10 cellular contexts compared by ENCODE assay signal in genomic region chr16:82641336-82641984, GRCh38. TPM values are rescaled to one million over a fixed set of nuclear protein-coding genes. Genes with fewer than 3 reads are reported as not detected.
DNase-seq lines count a peak whose midpoint lies in the region; ATAC-seq, FAIRE-seq and TF ChIP-seq lines count a peak whose summit lies in the region.
"Had no signal": no experiment of that assay in that cellular context is flagged by ENCODE, and none has a peak within 500 bp of the region (broad histone marks: within the 10 kb centered on the region; RNA-seq: fewer than 3 reads in every experiment).

No MANE protein-coding gene starts in this region.

- H3K27me3 ChIP-seq in bronchial epithelial cell (ENCODE audit: control insufficient read depth, insufficient read depth, low read length) (no peaks in the 10 kb centered on the region), trophoblast cell (ENCODE audit: insufficient read depth, low read length) (no peaks in the 10 kb centered on the region)

- H3K4me1 Mint-ChIP-seq in activated naive CD4-positive, alpha-beta T cell treated with anti-CD3 and anti-CD28 coated beads, Interleukin-2, amount 50 U/mL, for 24 hours, result no peaks in the 10 kb centered on the region

- H3K23ac ChIP-seq in trophoblast cell (ENCODE audit: low read length), result no peak overlapping the region

- H3K4me3 Mint-ChIP-seq in activated naive CD4-positive, alpha-beta T cell treated with anti-CD3 and anti-CD28 coated beads, Interleukin-2, amount 50 U/mL, for 24 hours, result no peak overlapping the region

- H3K79me2 ChIP-seq in trophoblast cell (ENCODE audit: control insufficient read depth, insufficient read depth, low read length, poor library complexity), result no peaks in the 10 kb centered on the region

- no peaks in the 10 kb centered on the region for H3K36me3 Mint-ChIP-seq in activated naive CD4-positive, alpha-beta T cell treated with anti-CD3 and anti-CD28 coated beads, Interleukin-2, amount 50 U/mL, for 24 hours

- no peak overlapping the region for H3K27ac ChIP-seq in trophoblast cell (ENCODE audit: low read depth, low read length)

- H3K27ac Mint-ChIP-seq in activated naive CD4-positive, alpha-beta T cell treated with anti-CD3 and anti-CD28 coated beads, Interleukin-2, amount 50 U/mL, for 24 hours, result peak overlapping the region; percentile 49

- ATAC-seq in esophagus mucosa (no peak), GM18505 (IDR thresholded peaks at IDR 0.05; ENCODE audit: unreplicated experiment) (no peak)

- H2BK12ac ChIP-seq in trophoblast cell (ENCODE audit: low read length), result peak overlapping the region; percentile 13

- peak; percentile 60 for FAIRE-seq in HTR-8/SVneo (lab: Jason Lieb, UNC)
- FAIRE-seq in bronchial epithelial cell (lab: Jason Lieb, UNC), result no peak

- H3K4me3 ChIP-seq in bronchial epithelial cell (ENCODE audit: low read depth, low read length) (no peak overlapping the region), trophoblast cell (ENCODE audit: low read depth, low read length) (no peak overlapping the region)

- peaks cover 2% of the 10 kb centered on the region for H3K79me1 ChIP-seq in trophoblast cell (ENCODE audit: low read length)

- peaks cover 12 to 16% of the 10 kb centered on the region in 2 experiments for H3K4me1 ChIP-seq in trophoblast cell (ENCODE audit: control insufficient read depth in 1 of 2, insufficient read depth in 2 of 2, low read length in 2 of 2)

- no peaks in the 10 kb centered on the region for H3K9me3 Mint-ChIP-seq in activated naive CD4-positive, alpha-beta T cell treated with anti-CD3 and anti-CD28 coated beads, Interleukin-2, amount 50 U/mL, for 24 hours

- H2BK120ac ChIP-seq in trophoblast cell (ENCODE audit: insufficient read depth, low read length, poor library complexity), result no peak overlapping the region

- TF ChIP-seq CTCF in bronchial epithelial cell (IDR thresholded peaks at IDR 0.05; ENCODE audit: insufficient read depth, low read length, severe bottlenecking), result peak; percentile 21

- H2BK5ac ChIP-seq in trophoblast cell (ENCODE audit: low read depth, low read length, poor library complexity), result no peak overlapping the region

- no peak overlapping the region for H4K91ac ChIP-seq in trophoblast cell (ENCODE audit: low read depth, low read length)

- no peak for TF ChIP-seq POLR2A in GM18505 (IDR thresholded peaks at IDR 0.05; ENCODE audit: borderline replicate concordance, extremely low read depth, insufficient read depth, insufficient read length)

- H3K27me3 Mint-ChIP-seq in activated naive CD4-positive, alpha-beta T cell treated with anti-CD3 and anti-CD28 coated beads, Interleukin-2, amount 50 U/mL, for 24 hours, result no peaks in the 10 kb centered on the region

- H3K4me2 ChIP-seq in trophoblast cell (ENCODE audit: low read length), result no peak overlapping the region

- no peak overlapping the region for H2AK5ac ChIP-seq in trophoblast cell (ENCODE audit: low read length)

- no peak overlapping the region for H3K18ac ChIP-seq in trophoblast cell (ENCODE audit: low read length)

- WGBS in trophoblast cell (ENCODE audit: extremely low coverage, insufficient coverage, insufficient read length), result no CpG with 5 or more reads among the region's 6 CpGs

- H3K4ac ChIP-seq in trophoblast cell (ENCODE audit: low read depth, low read length), result no peak overlapping the region

- no peak for DNase-seq in activated naive CD4-positive, alpha-beta T cell (lab: John Stamatoyannopoulos, UW)
- peak; percentile 40 for DNase-seq in HTR-8/SVneo (ENCODE audit: insufficient read length, low spot score)
- peak; percentile 34 for DNase-seq in bronchial epithelial cell (ENCODE audit: low read depth)
- no peak for DNase-seq in trophoblast cell
- no peak for DNase-seq in NCI-H82 treated with DMSO at 0.1 percent for 48 hours (lab: John Stamatoyannopoulos, UW; ENCODE audit: unreplicated experiment)
- DNase-seq: COR-L47, NCI-H526 treated with DMSO at 0.1 percent for 48 hours had no signal

- H2AFZ ChIP-seq in trophoblast cell (ENCODE audit: insufficient read depth, low read length, poor library complexity), result no peak overlapping the region

- no peak overlapping the region for H4K12ac ChIP-seq in trophoblast cell (ENCODE audit: low read depth, low read length)

- no peak overlapping the region for H3K14ac ChIP-seq in trophoblast cell (ENCODE audit: low read length)

- H3K36me3 ChIP-seq in bronchial epithelial cell (ENCODE audit: control insufficient read depth, insufficient read depth, low read length), result no peaks in the 10 kb centered on the region
- no peaks in the 10 kb centered on the region for H3K36me3 ChIP-seq in trophoblast cell (ENCODE audit: control insufficient read depth in 1 of 2, insufficient read depth in 2 of 2, low read length in 2 of 2)

- H4K8ac ChIP-seq in trophoblast cell (ENCODE audit: low read depth, low read length), result no peak overlapping the region

- H3K9me3 ChIP-seq in trophoblast cell (ENCODE audit: insufficient read depth, low read depth, low read length), result no peaks in the 10 kb centered on the region

- no peak overlapping the region for H3K9ac ChIP-seq in trophoblast cell (ENCODE audit: low read length)

RNA-seq across cellular contexts. Expression of gene CDH13, which starts 14.7 kb away (rescaled TPM):
- 23.3 and 31.3 TPM in 2 replicates for total RNA-seq in bronchial epithelial cell
- polyA plus RNA-seq in trophoblast cell (2013), result 11.5 and 11.7 TPM in 2 replicates
- 8.4 TPM for total RNA-seq in esophagus mucosa

Comparison
In these comparisons a context has a peak if more than half of its experiments do, and no peak if none do; other contexts are left out.
1. DNase-seq: peak in HTR-8/SVneo (single experiment) and bronchial epithelial cell (single experiment); none in activated naive CD4-positive, alpha-beta T cell (0 of 4), trophoblast cell (0 of 2) and NCI-H82 treated with DMSO at 0.1 percent for 48 hours (single experiment).